Comparison of ENCODE assay signal across 8 cellular contexts in the genomic region with DNA sequence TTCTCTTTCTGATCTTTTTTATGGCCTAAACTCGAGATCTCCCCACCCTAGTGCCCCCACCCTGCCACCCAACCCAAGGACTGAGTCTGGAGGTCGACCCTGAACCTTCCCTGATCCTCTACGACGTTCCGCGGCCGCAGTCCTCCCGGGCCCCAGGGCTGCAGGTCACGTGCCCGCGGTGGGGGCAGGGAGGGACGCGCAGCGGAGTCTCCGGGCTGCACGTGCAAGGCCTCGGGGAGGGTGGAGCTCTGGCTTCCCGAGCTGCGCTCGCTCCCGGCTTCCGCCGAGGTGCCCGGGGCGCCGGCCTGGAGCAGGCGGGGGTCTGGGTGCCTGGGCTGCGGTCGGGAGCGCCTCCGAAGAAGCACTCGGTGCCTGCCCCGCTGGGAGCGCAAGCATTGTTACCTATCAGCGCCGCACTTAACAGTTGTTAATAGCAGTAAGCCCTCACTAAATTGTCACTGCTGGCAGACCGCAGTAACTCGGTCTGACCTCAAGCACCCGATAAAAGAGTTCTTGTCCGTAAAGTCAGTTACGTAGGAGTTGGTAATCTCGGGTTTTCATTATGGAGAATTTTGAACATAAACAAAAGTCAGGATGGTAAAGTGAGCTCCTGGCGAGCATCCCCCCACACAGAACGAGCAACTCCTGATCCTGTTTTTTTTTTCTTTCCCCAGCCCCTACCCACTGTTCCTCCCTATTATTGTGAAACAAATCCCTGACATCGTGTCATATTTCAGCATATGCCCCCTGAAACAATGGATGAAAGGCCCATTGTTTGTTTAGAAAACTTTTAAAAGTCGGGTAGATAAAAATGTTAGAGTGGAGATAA.
DNase-seq lines count a peak whose midpoint lies in the region; ATAC-seq, FAIRE-seq and TF ChIP-seq lines count a peak whose summit lies in the region.

No MANE protein-coding gene starts in this region.

- H3K4me3 ChIP-seq in lower leg skin (ENCODE audit: low read depth, poor library complexity, severe bottlenecking) = peak overlapping the region; percentile 62

- peak; percentile 64 for ATAC-seq in HG03432 (IDR thresholded peaks at IDR 0.05; ENCODE audit: unreplicated experiment)
- ATAC-seq in activated CD8-positive, alpha-beta T cell treated with anti-CD3 and anti-CD28 coated beads, Interleukin-2, amount 10 ng/mL, durations not matched to agents 7 days and 5 days = peak; percentile 75

- CTCF ChIA-PET in activated CD8-positive, alpha-beta T cell treated with anti-CD3 and anti-CD28 coated beads, Interleukin-2, amount 10 ng/mL, durations not matched to agents 7 days and 5 days (lab: Charles Lee) = interaction anchor here (1.3 to 3.5 kb wide), 2 partner anchors 30 to 100 kb away, joined by 3 to 18 read pairs; no protein-coding TSS in a partner anchor

- DNase-seq in GM18507 (ENCODE audit: extremely low spot score, insufficient read length, low read depth) (peak; percentile 45), NCI-H748 treated with DMSO at 0.1 percent for 48 hours (lab: John Stamatoyannopoulos, UW) (peak; percentile 68), ecto neural progenitor cell (ENCODE audit: low spot score) (peak; percentile 90), lower leg skin (ENCODE audit: low spot score in 2 of 2) (peak; percentile 91 to 98), NK-92 (lab: John Stamatoyannopoulos, UW; ENCODE audit: unreplicated experiment) (no peak)
- peak; percentile 83 for DNase-seq in activated CD8-positive, alpha-beta T cell treated with anti-CD3 and anti-CD28 coated beads, Interleukin-2, amount 10 ng/mL, durations not matched to agents 7 days and 5 days
- peak; percentile 77 to 80 for DNase-seq in stimulated activated CD4-positive, alpha-beta T cell treated with anti-CD3 and anti-CD28 coated beads, Interleukin-2, amount 100 ng/mL, for 48 hours

- peaks cover 19% of the 10 kb centered on the region for H3K4me1 Mint-ChIP-seq in activated CD8-positive, alpha-beta T cell treated with anti-CD3 and anti-CD28 coated beads, Interleukin-2, amount 10 ng/mL, durations not matched to agents 7 days and 5 days (ENCODE audit: low read depth)

- POLR2A ChIA-PET in activated CD8-positive, alpha-beta T cell treated with anti-CD3 and anti-CD28 coated beads, Interleukin-2, amount 10 ng/mL, durations not matched to agents 7 days and 5 days (lab: Charles Lee) = interaction anchor here (1.8 to 4.5 kb wide), 3 partner anchors 68 to 71 kb away, joined by 5 to 42 read pairs (median 20); a partner anchor contains a TSS

- TF ChIP-seq CTCF in lower leg skin (IDR thresholded peaks at IDR 0.05) = no peak

- no peaks in the 10 kb centered on the region for H3K36me3 Mint-ChIP-seq in activated CD8-positive, alpha-beta T cell treated with anti-CD3 and anti-CD28 coated beads, Interleukin-2, amount 10 ng/mL, durations not matched to agents 7 days and 5 days (ENCODE audit: low read depth)

- WGBS in lower leg skin, 2 donors = 4 to 8% methylated on average over 30 to 46 of the region's 46 CpGs

- peak overlapping the region; percentile 86 for H3K27ac Mint-ChIP-seq in activated CD8-positive, alpha-beta T cell treated with anti-CD3 and anti-CD28 coated beads, Interleukin-2, amount 10 ng/mL, durations not matched to agents 7 days and 5 days

- peaks cover 16% of the 10 kb centered on the region for H3K27me3 Mint-ChIP-seq in activated CD8-positive, alpha-beta T cell treated with anti-CD3 and anti-CD28 coated beads, Interleukin-2, amount 10 ng/mL, durations not matched to agents 7 days and 5 days (ENCODE audit: low read depth)

- no peaks in the 10 kb centered on the region for H3K9me3 Mint-ChIP-seq in activated CD8-positive, alpha-beta T cell treated with anti-CD3 and anti-CD28 coated beads, Interleukin-2, amount 10 ng/mL, durations not matched to agents 7 days and 5 days (ENCODE audit: insufficient read depth)

- FAIRE-seq in GM18507 (lab: Jason Lieb, UNC) = peak; percentile 56

- peak overlapping the region; percentile 71 for H3K4me3 Mint-ChIP-seq in activated CD8-positive, alpha-beta T cell treated with anti-CD3 and anti-CD28 coated beads, Interleukin-2, amount 10 ng/mL, durations not matched to agents 7 days and 5 days

- no peak for TF ChIP-seq POLR2A in lower leg skin (IDR thresholded peaks at IDR 0.05)

- intact Hi-C loops in lower leg skin (cut with DNase I; ENCODE audit: low total_unique reads) = no loop called here
